ENCODE assay signal across 13 cellular contexts in the genomic region with DNA sequence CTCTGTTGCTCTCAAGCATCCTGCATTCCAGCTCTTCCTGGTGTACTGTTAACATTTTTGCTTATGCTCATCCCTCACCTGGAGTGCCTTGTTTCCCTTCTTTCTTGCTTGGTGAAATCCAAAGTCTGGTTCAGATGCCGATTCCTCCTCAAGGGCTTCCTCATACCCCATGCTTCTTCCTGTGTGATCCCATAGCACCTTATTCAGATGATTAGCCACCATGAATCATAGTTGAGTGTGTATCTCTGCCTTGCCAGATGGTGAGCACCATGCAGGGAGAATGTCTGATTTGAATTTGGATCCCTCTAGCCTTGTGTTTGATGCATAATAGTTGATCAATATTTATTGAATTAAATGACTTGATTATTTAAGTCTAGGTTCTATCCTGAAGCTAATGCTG.
"Had no signal": no experiment of that assay in that cellular context is flagged by ENCODE, and none has a peak within 500 bp of the region (broad histone marks: within the 10 kb centered on the region; RNA-seq: fewer than 3 reads in every experiment).

No MANE protein-coding gene starts in this region.

- H3K27me3 ChIP-seq: upper lobe of right lung had no signal

- DNase-seq: activated B cell treated with CpG ODN at 0.5 μM for 24 hours; activated CD4-positive, alpha-beta T cell treated with anti-CD3 and anti-CD28 coated beads for 48 hours; activated gamma-delta T cell treated with Interleukin-2 at 50 U/mL for 16 hours; effector CD4-positive, alpha-beta T cell; foreskin melanocyte; nucleus accumbens; posterior cingulate gyrus; retina; stimulated activated CD4-positive, alpha-beta T cell treated with anti-CD3 and anti-CD28 coated beads, Interleukin-12 subunit alpha, Interleukin-12 subunit beta, amount 100 ng/mL, for 4 hours; stimulated activated CD4-positive, alpha-beta T cell treated with anti-CD3 and anti-CD28 coated beads, Interleukin-2, amount 100 ng/mL, for 24 hours; upper lobe of right lung had no signal

- H3K4me1 ChIP-seq: upper lobe of right lung had no signal

- H3K4me3 ChIP-seq: coronary artery, thoracic aorta, upper lobe of right lung had no signal

- H3K9me3 ChIP-seq: upper lobe of right lung had no signal

- H3K27ac ChIP-seq: coronary artery, thoracic aorta, upper lobe of right lung had no signal

- H3K36me3 ChIP-seq: thoracic aorta, upper lobe of right lung had no signal
